Comparison of ENCODE assay signal across 33 cellular contexts in the genomic region with DNA sequence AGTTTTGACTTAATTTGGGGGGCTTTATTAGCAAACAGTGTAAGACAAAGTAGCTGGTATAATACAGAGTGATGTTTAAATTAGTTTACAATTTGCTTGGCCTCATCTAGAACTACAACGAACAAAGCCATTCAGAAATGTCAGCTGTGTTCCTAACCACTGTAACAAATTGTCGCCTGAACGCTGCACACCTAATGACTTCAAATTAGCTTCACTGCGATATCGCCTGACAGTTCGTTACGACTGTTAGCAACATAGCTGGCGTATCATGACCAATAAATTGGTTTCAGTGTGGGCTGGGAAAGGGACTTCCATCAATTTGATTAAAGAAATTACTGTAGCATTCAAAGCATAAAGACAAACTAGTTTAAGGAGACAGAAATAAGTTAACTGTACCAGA.
A peak's percentile ranks its signal among the peaks of the same experiment; 100 is the strongest.
DNase-seq lines count a peak whose midpoint lies in the region; ATAC-seq, FAIRE-seq and TF ChIP-seq lines count a peak whose summit lies in the region.
"Had no signal": no experiment of that assay in that cellular context is flagged by ENCODE, and none has a peak within 500 bp of the region (broad histone marks: within the 10 kb centered on the region; RNA-seq: fewer than 3 reads in every experiment).

No MANE protein-coding gene starts in this region.

- intact Hi-C loops in Right ventricle myocardium inferior (cut with DNase I) = no loop called here

- no peaks in the 10 kb centered on the region for H3K9me3 Mint-ChIP-seq in GM23338
- H3K9me3 Mint-ChIP-seq: CD4-positive, alpha-beta T cell had no signal

- no peak overlapping the region for H2BK120ac ChIP-seq in mesenchymal stem cell (ENCODE audit: low read depth, low read length)

- H3K27ac ChIP-seq in SJCRH30 = peak overlapping the region; percentile 96
- H3K27ac ChIP-seq in mesenchymal stem cell (ENCODE audit: low read length, poor library complexity, severe bottlenecking) = no peak overlapping the region
- H3K27ac ChIP-seq in GM23338 (ENCODE audit: low read depth) = no peak overlapping the region
- H3K27ac ChIP-seq: 22Rv1; A549; BLaER1; BLaER1 treated with 17β-estradiol and CSF1 and Interleukin-3, amounts not matched to agents 10 nM and 100 nM; C4-2B had no signal

- no peaks in the 10 kb centered on the region for H3F3A ChIP-seq in GM23338 (replicated peaks; ENCODE audit: low read depth)

- no peaks in the 10 kb centered on the region for H3K9me2 ChIP-seq in GM23338 (ENCODE audit: insufficient read depth)

- no peak overlapping the region for H2AFZ ChIP-seq in mesenchymal stem cell (ENCODE audit: low read depth, low read length)
- H2AFZ ChIP-seq in GM23338 = no peak overlapping the region

- H3K27ac Mint-ChIP-seq in GM23338 = no peak overlapping the region
- H3K27ac Mint-ChIP-seq: B cell; CD14-positive monocyte; CD4-positive, alpha-beta memory T cell; CD4-positive, alpha-beta T cell; CD4-positive, CD25-positive, alpha-beta regulatory T cell; CD8-positive, alpha-beta memory T cell; CD8-positive, alpha-beta T cell had no signal

- H3K36me3 Mint-ChIP-seq in GM23338 (ENCODE audit: low read depth) = no peaks in the 10 kb centered on the region
- H3K36me3 Mint-ChIP-seq: CD14-positive monocyte; CD4-positive, alpha-beta memory T cell; CD4-positive, CD25-positive, alpha-beta regulatory T cell; CD8-positive, alpha-beta memory T cell; CD8-positive, alpha-beta T cell had no signal

- no peak for ATAC-seq in Right ventricle myocardium inferior
- no peak for ATAC-seq in GM23338
- ATAC-seq: A549; CD8-positive, alpha-beta T cell had no signal

- H2BK15ac ChIP-seq in mesenchymal stem cell (ENCODE audit: low read depth, poor library complexity, severe bottlenecking) = no peak overlapping the region

- no peak overlapping the region for H3K4ac ChIP-seq in mesenchymal stem cell (ENCODE audit: low read depth in 1 of 2, low read length in 2 of 2)

- H3K27me3 ChIP-seq in SJCRH30 (no peaks in the 10 kb centered on the region), mesenchymal stem cell (ENCODE audit: control insufficient read depth in 1 of 2, insufficient read depth in 1 of 2, low read length in 2 of 2) (no peaks in the 10 kb centered on the region), GM23338 (ENCODE audit: insufficient read depth) (no peaks in the 10 kb centered on the region)
- H3K27me3 ChIP-seq: BE2C; BLaER1; BLaER1 treated with 17β-estradiol and CSF1 and Interleukin-3, amounts not matched to agents 10 nM and 100 nM had no signal

- no peaks in the 10 kb centered on the region for H4K20me1 ChIP-seq in GM23338 (replicated peaks; ENCODE audit: insufficient read depth)
- H4K20me1 ChIP-seq: BLaER1; BLaER1 treated with 17β-estradiol and CSF1 and Interleukin-3, amounts not matched to agents 10 nM and 100 nM had no signal

- no peaks in the 10 kb centered on the region for H3K79me1 ChIP-seq in mesenchymal stem cell (replicated peaks; ENCODE audit: low read length, poor library complexity, severe bottlenecking)

- no peak overlapping the region for H3K4me3 Mint-ChIP-seq in GM23338
- H3K4me3 Mint-ChIP-seq: B cell; CD14-positive monocyte; CD4-positive, alpha-beta memory T cell; CD4-positive, alpha-beta T cell; CD4-positive, CD25-positive, alpha-beta regulatory T cell; CD8-positive, alpha-beta memory T cell; CD8-positive, alpha-beta T cell had no signal

- H2AK5ac ChIP-seq in mesenchymal stem cell (ENCODE audit: low read length, severe bottlenecking) = no peak overlapping the region

- WGBS in mesenchymal stem cell = 95% methylated on average over 8 of the region's 8 CpGs

- H3K36me3 ChIP-seq in SJCRH30 = no peaks in the 10 kb centered on the region
- H3K36me3 ChIP-seq in mesenchymal stem cell (ENCODE audit: control insufficient read depth in 1 of 2, insufficient read depth in 2 of 2, low read depth in 1 of 2, low read length in 2 of 2) = no peaks in the 10 kb centered on the region
- no peaks in the 10 kb centered on the region for H3K36me3 ChIP-seq in GM23338 (ENCODE audit: insufficient read depth)
- H3K36me3 ChIP-seq: BLaER1; BLaER1 treated with 17β-estradiol and CSF1 and Interleukin-3, amounts not matched to agents 10 nM and 100 nM had no signal

- FAIRE-seq in D721Med (lab: Jason Lieb, UNC) = peak; percentile 94
- FAIRE-seq: A204.1, A549 had no signal

- no peak overlapping the region for H3K4me3 ChIP-seq in SJCRH30
- H3K4me3 ChIP-seq in mesenchymal stem cell (ENCODE audit: insufficient read depth in 1 of 2, low read depth in 1 of 2, low read length in 2 of 2) = no peak overlapping the region
- H3K4me3 ChIP-seq in GM23338 = no peak overlapping the region
- H3K4me3 ChIP-seq: A549; BLaER1; BLaER1 treated with 17β-estradiol and CSF1 and Interleukin-3, amounts not matched to agents 10 nM and 100 nM had no signal

- H3K79me2 ChIP-seq in GM23338 (replicated peaks; ENCODE audit: insufficient read depth) = no peaks in the 10 kb centered on the region

- DNase-seq in D721Med (ENCODE audit: insufficient read length, low spot score) = no peak
- peak; percentile 32 for DNase-seq in NCI-H1436 (lab: John Stamatoyannopoulos, UW)
- DNase-seq in NCI-H1436 treated with DMSO at 0.1 percent for 48 hours (lab: John Stamatoyannopoulos, UW) = peak; percentile 35
- peak; percentile 73 to 90 for DNase-seq in SJCRH30
- DNase-seq in mesenchymal stem cell = no peak
- DNase-seq in NCI-H748 (lab: John Stamatoyannopoulos, UW; ENCODE audit: unreplicated experiment) = no peak
- no peak for DNase-seq in Right ventricle myocardium inferior (ENCODE audit: missing footprints)
- DNase-seq in GM23338 (ENCODE audit: low spot score) = no peak
- DNase-seq: 8988T; AML-193; BE2C; C1 segment of cervical spinal cord; CD4-positive, alpha-beta memory T cell; CD4-positive, alpha-beta T cell; CD4-positive, CD25-positive, alpha-beta regulatory T cell; CD8-positive, alpha-beta memory T cell; CD8-positive, alpha-beta T cell; COR-L47; DMS 273 treated with DMSO at 0.1 percent for 48 hours; DMS153; DMS53; DMS79; DMS79 treated with DMSO at 0.1 percent for 48 hours; DND-41 had no signal

- no peak overlapping the region for H4K8ac ChIP-seq in mesenchymal stem cell (ENCODE audit: low read length)

- H3K4me1 ChIP-seq in SJCRH30 (peaks cover 38% of the 10 kb centered on the region), mesenchymal stem cell (ENCODE audit: control insufficient read depth, insufficient read depth, low read depth, low read length) (no peaks in the 10 kb centered on the region), GM23338 (ENCODE audit: insufficient read depth) (no peaks in the 10 kb centered on the region)
- H3K4me1 ChIP-seq: A549; BLaER1; BLaER1 treated with 17β-estradiol and CSF1 and Interleukin-3, amounts not matched to agents 10 nM and 100 nM; Caco-2 had no signal

- no peak overlapping the region for H2BK12ac ChIP-seq in mesenchymal stem cell (ENCODE audit: low read length in 2 of 2)

- H3K4me1 Mint-ChIP-seq in GM23338 = no peaks in the 10 kb centered on the region
- H3K4me1 Mint-ChIP-seq: B cell; CD14-positive monocyte; CD4-positive, alpha-beta memory T cell; CD4-positive, CD25-positive, alpha-beta regulatory T cell; CD8-positive, alpha-beta memory T cell had no signal

- no peak overlapping the region for H3K4me2 ChIP-seq in mesenchymal stem cell (ENCODE audit: low read length, poor library complexity, severe bottlenecking)
- no peak overlapping the region for H3K4me2 ChIP-seq in GM23338
- H3K4me2 ChIP-seq: A549; BLaER1; BLaER1 treated with 17β-estradiol and CSF1 and Interleukin-3, amounts not matched to agents 10 nM and 100 nM had no signal

- TF ChIP-seq CTCF in D721Med (IDR thresholded peaks at IDR 0.05; ENCODE audit: insufficient read depth, missing control alignments) (no peak), GM23338 (conservative IDR thresholded peaks at IDR 0.05; ENCODE audit: low read depth in 2 of 2) (no peak)

- H3K14ac ChIP-seq in mesenchymal stem cell (ENCODE audit: low read length in 2 of 2) = no peak overlapping the region

- H4K91ac ChIP-seq in mesenchymal stem cell (ENCODE audit: low read length) = no peak overlapping the region

- no peaks in the 10 kb centered on the region for H3K9me3 ChIP-seq in SJCRH30 (replicated peaks)
- no peaks in the 10 kb centered on the region for H3K9me3 ChIP-seq in mesenchymal stem cell (ENCODE audit: control insufficient read depth, low read length)
- H3K9me3 ChIP-seq: A549; BE2C; BLaER1; BLaER1 treated with 17β-estradiol and CSF1 and Interleukin-3, amounts not matched to agents 10 nM and 100 nM; Caco-2 had no signal

- no peak overlapping the region for H2BK5ac ChIP-seq in mesenchymal stem cell (ENCODE audit: low read depth, low read length, poor library complexity, severe bottlenecking)

- H3K23ac ChIP-seq in mesenchymal stem cell (ENCODE audit: low read length in 2 of 2) = no peak overlapping the region

- H3K27me3 Mint-ChIP-seq in GM23338 (ENCODE audit: insufficient read depth, low read depth, poor library complexity) = no peaks in the 10 kb centered on the region
- H3K27me3 Mint-ChIP-seq: B cell; CD4-positive, alpha-beta memory T cell; CD4-positive, alpha-beta T cell; CD4-positive, CD25-positive, alpha-beta regulatory T cell; CD8-positive, alpha-beta memory T cell had no signal

- H3K18ac ChIP-seq in mesenchymal stem cell (ENCODE audit: low read depth in 1 of 2, low read length in 2 of 2) = no peak overlapping the region

- no peak overlapping the region for H3K9ac ChIP-seq in mesenchymal stem cell (ENCODE audit: low read length)
- H3K9ac ChIP-seq: BLaER1; BLaER1 treated with 17β-estradiol and CSF1 and Interleukin-3, amounts not matched to agents 10 nM and 100 nM had no signal

TF ChIP-seq in GM23338, 12 proteins besides CTCF, POLR2A, EP300 and RAD21 (continues in another document):
- TF ChIP-seq JUNB (IDR thresholded peaks at IDR 0.05; ENCODE audit: unreplicated experiment) (no peak), ZNF114 (CRISPR knock-in tag; IDR thresholded peaks at IDR 0.05) (no peak), STAT1 (IDR thresholded peaks at IDR 0.05; ENCODE audit: unreplicated experiment) (no peak), ZNF331 (CRISPR knock-in tag; IDR thresholded peaks at IDR 0.05; ENCODE audit: low read depth) (no peak)

Comparison
In these comparisons a context has a peak if more than half of its experiments do, and no peak if none do; other contexts are left out.
1. DNase-seq: peak in NCI-H1436 (single experiment), NCI-H1436 treated with DMSO at 0.1 percent for 48 hours (single experiment) and SJCRH30 (2 of 2); none in D721Med (single experiment), mesenchymal stem cell (single experiment), NCI-H748 (single experiment), Right ventricle myocardium inferior (single experiment) and GM23338 (single experiment).